In genomic region chrX:121987835-121988234, GRCh38 we compare ENCODE assay signal across 19 cellular contexts.
DNase-seq lines count a peak whose midpoint lies in the region; ATAC-seq, FAIRE-seq and TF ChIP-seq lines count a peak whose summit lies in the region.
"Had no signal": no experiment of that assay in that cellular context is flagged by ENCODE, and none has a peak within 500 bp of the region (broad histone marks: within the 10 kb centered on the region; RNA-seq: fewer than 3 reads in every experiment).

No MANE protein-coding gene starts in this region.

- peaks cover 14% of the 10 kb centered on the region; the same call in 1 of the 2 replicates for H3F3A ChIP-seq in GM23248 (ENCODE audit: insufficient read depth)

- no peaks in the 10 kb centered on the region for H3K79me2 ChIP-seq in GM23248 (ENCODE audit: insufficient read depth)
- no peaks in the 10 kb centered on the region for H3K79me2 ChIP-seq in astrocyte (ENCODE audit: insufficient read depth, low read length)

- H3K9me3 ChIP-seq in A673 (ENCODE audit: low read depth, low read length, poor library complexity, severe bottlenecking) (no peaks in the 10 kb centered on the region), GM23248 (ENCODE audit: low read depth) (no peaks in the 10 kb centered on the region), astrocyte (ENCODE audit: insufficient read depth, low read depth, low read length) (no peaks in the 10 kb centered on the region)

- no peaks in the 10 kb centered on the region for H3K4me1 Mint-ChIP-seq in astrocyte (ENCODE audit: low read depth, unreplicated experiment)
- H3K4me1 Mint-ChIP-seq: CD4-positive, alpha-beta memory T cell had no signal

- 96 to 100% methylated on average over 4 of the region's 4 CpGs for WGBS in GM23248 (ENCODE audit: low coverage in 1 of 2, low lambda C conversion rate in 2 of 2, missing lambda C conversion rate in 2 of 2), 2 experiments

- H3K4me1 ChIP-seq in A673 (ENCODE audit: insufficient read depth, low read length, poor library complexity, severe bottlenecking) (no peaks in the 10 kb centered on the region), GM23248 (ENCODE audit: insufficient read depth) (peaks cover 12% of the 10 kb centered on the region), astrocyte (ENCODE audit: insufficient read depth, low read length) (no peaks in the 10 kb centered on the region)

- no peak overlapping the region for H3K27ac Mint-ChIP-seq in astrocyte (ENCODE audit: unreplicated experiment)
- H3K27ac Mint-ChIP-seq: CD4-positive, alpha-beta memory T cell had no signal

- FAIRE-seq in astrocyte (lab: Jason Lieb, UNC) = peak; percentile 93
- FAIRE-seq: A204.1, G401.6, H54 had no signal

- H3K27ac ChIP-seq in A673 (ENCODE audit: low read depth, low read length, poor library complexity, severe bottlenecking) = no peak overlapping the region
- peak overlapping the region; percentile 61; the same call in 1 of the 2 replicates for H3K27ac ChIP-seq in GM23248
- H3K27ac ChIP-seq in astrocyte (ENCODE audit: low read depth, low read length) = no peak overlapping the region
- H3K27ac ChIP-seq: 22Rv1 had no signal

- intact Hi-C loops in A673 (cut with micrococcal nuclease; ENCODE audit: unreplicated experiment) = no loop called here

- no peaks in the 10 kb centered on the region for H3K36me3 ChIP-seq in A673 (ENCODE audit: insufficient read depth, low read length, poor library complexity, severe bottlenecking)
- no peaks in the 10 kb centered on the region for H3K36me3 ChIP-seq in GM23248 (ENCODE audit: low read depth)
- no peaks in the 10 kb centered on the region for H3K36me3 ChIP-seq in astrocyte (ENCODE audit: insufficient read depth, low read length)

- H3K27me3 ChIP-seq in A673 (replicated peaks; ENCODE audit: insufficient read depth, low read depth, low read length, poor library complexity) (no peaks in the 10 kb centered on the region), GM23248 (replicated peaks; ENCODE audit: insufficient read depth) (no peaks in the 10 kb centered on the region), astrocyte (ENCODE audit: insufficient read depth, low read length) (no peaks in the 10 kb centered on the region)

- H3K4me3 ChIP-seq in A673 (ENCODE audit: low read depth, low read length, poor library complexity, severe bottlenecking) = no peak overlapping the region
- H3K4me3 ChIP-seq in GM23248 = no peak overlapping the region
- H3K4me3 ChIP-seq in astrocyte (ENCODE audit: insufficient read depth, low read depth, low read length) = no peak overlapping the region

- H3K9me2 ChIP-seq in GM23248 (ENCODE audit: insufficient read depth) = no peaks in the 10 kb centered on the region

- no peak for ATAC-seq in HG03457 (IDR thresholded peaks at IDR 0.05; ENCODE audit: unreplicated experiment)

- H3K4me2 ChIP-seq in GM23248 (ENCODE audit: unreplicated experiment) = no peak overlapping the region
- H3K4me2 ChIP-seq in astrocyte (ENCODE audit: low read length) = no peak overlapping the region

- TF ChIP-seq POLR2A in erythroblast (IDR thresholded peaks at IDR 0.05; ENCODE audit: low read length) = no peak

- in situ Hi-C loops in GM23248 (cut with MboI) = no loop called here

- no peak overlapping the region for H3K4me3 Mint-ChIP-seq in astrocyte (ENCODE audit: unreplicated experiment)
- H3K4me3 Mint-ChIP-seq: CD4-positive, alpha-beta memory T cell had no signal

- POLR2A ChIA-PET in A673 (lab: Charles Lee; ENCODE audit: low non-redundant PET) = no interaction called here

- CTCF ChIA-PET in A673 (lab: Charles Lee) = no interaction called here

- H2AFZ ChIP-seq in GM23248 (no peak overlapping the region), astrocyte (ENCODE audit: low read depth, low read length) (no peak overlapping the region)

- no peaks in the 10 kb centered on the region for H3K27me3 Mint-ChIP-seq in astrocyte (ENCODE audit: low read depth, unreplicated experiment)
- H3K27me3 Mint-ChIP-seq: CD4-positive, alpha-beta memory T cell had no signal

- H3K9ac ChIP-seq in GM23248 (no peak overlapping the region), astrocyte (ENCODE audit: low read length) (no peak overlapping the region)

- TF ChIP-seq CTCF in A673 (conservative IDR thresholded peaks at IDR 0.05; ENCODE audit: low read depth, low read length) (no peak), astrocyte (IDR thresholded peaks at IDR 0.05; ENCODE audit: insufficient read depth, low read depth, low read length) (no peak)

- H4K20me1 ChIP-seq in GM23248 (ENCODE audit: insufficient read depth) = no peaks in the 10 kb centered on the region
- H4K20me1 ChIP-seq in astrocyte (ENCODE audit: insufficient read depth, low read length) = no peaks in the 10 kb centered on the region

- DNase-seq in A673 (ENCODE audit: low spot score) = peak; percentile 66
- no peak for DNase-seq in GM23248
- DNase-seq in astrocyte (ENCODE audit: low read depth) = no peak
- DNase-seq in AG08395 (ENCODE audit: low spot score) = no peak
- no peak for DNase-seq in erythroblast (lab: John Stamatoyannopoulos, UW)
- DNase-seq: ACHN; C1 segment of cervical spinal cord; Calu3; CD4-positive, alpha-beta memory T cell; COR-L47; DMS53; DMS79 treated with DMSO at 0.1 percent for 48 hours; GOT3; HCEC 1CT had no signal

- BruUV-seq in A673 (replicated peaks; lab: Mats Ljungman, UMichigan) = no TSS peak

- no peaks in the 10 kb centered on the region for H3K9me3 Mint-ChIP-seq in astrocyte (ENCODE audit: unreplicated experiment)

- no peaks in the 10 kb centered on the region for H3K36me3 Mint-ChIP-seq in astrocyte (ENCODE audit: low read depth, unreplicated experiment)
- H3K36me3 Mint-ChIP-seq: CD4-positive, alpha-beta memory T cell had no signal
